ENCODE assay signal across 1 cellular context in genomic region chr16:22206013-22206846, GRCh38.
A peak's percentile ranks its signal among the peaks of the same experiment; 100 is the strongest.
TF ChIP-seq lines count a peak whose summit lies in the region.

EEF2K (plus strand) TSS chr16:22206278; CDS start chr16:22225730, 19,452 bp downstream.

TF ChIP-seq in WTC11, 78 proteins besides CTCF, POLR2A, EP300 and RAD21 (continued from another document):
- TF ChIP-seq CDX4 (CRISPR knock-in tag; IDR thresholded peaks at IDR 0.05; ENCODE audit: borderline replicate concordance) = no peak
- no peak for TF ChIP-seq ATF6 (CRISPR knock-in tag; IDR thresholded peaks at IDR 0.05)
- peak; percentile 28; the same call in 1 of the 2 replicates for TF ChIP-seq ARID4B (CRISPR knock-in tag; IDR thresholded peaks at IDR 0.05; ENCODE audit: borderline replicate concordance)
- TF ChIP-seq ZNF219 (CRISPR knock-in tag; IDR thresholded peaks at IDR 0.05; ENCODE audit: borderline replicate concordance) = no peak
- TF ChIP-seq JUN (CRISPR knock-in tag; IDR thresholded peaks at IDR 0.05) = no peak
- no peak for TF ChIP-seq ZNF512 (CRISPR knock-in tag; IDR thresholded peaks at IDR 0.05; ENCODE audit: borderline replicate concordance)
- TF ChIP-seq NR3C1 (CRISPR knock-in tag; conservative IDR thresholded peaks at IDR 0.05; ENCODE audit: low read depth) = no peak
- peak; percentile 17; the same call in 1 of the 2 replicates for TF ChIP-seq CREB1 (CRISPR knock-in tag; IDR thresholded peaks at IDR 0.05)
- no peak for TF ChIP-seq NFATC4 (CRISPR knock-in tag; IDR thresholded peaks at IDR 0.05)
- TF ChIP-seq TEAD1 (CRISPR knock-in tag; IDR thresholded peaks at IDR 0.05) = peak; percentile 46
- TF ChIP-seq NR2C2 (CRISPR knock-in tag; IDR thresholded peaks at IDR 0.05) = no peak
- TF ChIP-seq ZNF671 (CRISPR knock-in tag; IDR thresholded peaks at IDR 0.05) = no peak
- no peak for TF ChIP-seq ELF4 (CRISPR knock-in tag; IDR thresholded peaks at IDR 0.05; ENCODE audit: low read depth)
- TF ChIP-seq ZNF121 (CRISPR knock-in tag; IDR thresholded peaks at IDR 0.05) = no peak
- peak; percentile 92 for TF ChIP-seq USF2 (CRISPR knock-in tag; IDR thresholded peaks at IDR 0.05)
- TF ChIP-seq ZNF281 (CRISPR knock-in tag; IDR thresholded peaks at IDR 0.05) = no peak
- TF ChIP-seq ZNF138 (CRISPR knock-in tag; conservative IDR thresholded peaks at IDR 0.05) = no peak
- TF ChIP-seq ZNF532 (CRISPR knock-in tag; IDR thresholded peaks at IDR 0.05; ENCODE audit: borderline replicate concordance) = no peak
- TF ChIP-seq IRF2 (CRISPR knock-in tag; IDR thresholded peaks at IDR 0.05; ENCODE audit: borderline replicate concordance, low read depth) = no peak
- TF ChIP-seq E2F5 (CRISPR knock-in tag; IDR thresholded peaks at IDR 0.05) = 0 out of 2 replicates have a peak, but pooled peaks have one; percentile 71
- TF ChIP-seq IRF1 (CRISPR knock-in tag; IDR thresholded peaks at IDR 0.05) = no peak
- no peak for TF ChIP-seq ZNF396 (CRISPR knock-in tag; IDR thresholded peaks at IDR 0.05; ENCODE audit: borderline replicate concordance)
- TF ChIP-seq PRRX2 (CRISPR knock-in tag; IDR thresholded peaks at IDR 0.05) = peak; percentile 27; the same call in 1 of the 2 replicates
